Comparison of ENCODE assay signal across 1 cellular context in genomic region chr21:10361214-10361736, GRCh38.
TF ChIP-seq lines count a peak whose summit lies in the region.

No MANE protein-coding gene starts in this region.

TF ChIP-seq in HepG2, 621 proteins besides CTCF, POLR2A, EP300 and RAD21:
- peak; percentile 52 for TF ChIP-seq CEBPB (IDR thresholded peaks at IDR 0.05; ENCODE audit: borderline replicate concordance, low read depth, low read length)
TF ChIP-seq in HepG2: peak in this region for 1; not testable (repeated sequence) for 620.
